ENCODE assay signal across 8 cellular contexts in genomic region chr20:12677925-12678324, GRCh38.
"Had no signal": no experiment of that assay in that cellular context is flagged by ENCODE, and none has a peak within 500 bp of the region (broad histone marks: within the 10 kb centered on the region; RNA-seq: fewer than 3 reads in every experiment).

No MANE protein-coding gene starts in this region.

- H3K9ac ChIP-seq: KMS-11 had no signal

- FAIRE-seq: HTR-8/SVneo had no signal

- H3K27ac ChIP-seq: HL-60, KMS-11 had no signal

- DNase-seq: IMR-90, Karpas-422, KBM-7, KG1 had no signal

- H3K4me2 ChIP-seq: KMS-11 had no signal

- H3K36me3 Mint-ChIP-seq: IgD-negative memory B cell had no signal

- H3K4me1 Mint-ChIP-seq: IgD-negative memory B cell had no signal

- H3K27me3 Mint-ChIP-seq: IgD-negative memory B cell had no signal

- H3K27ac Mint-ChIP-seq: IgD-negative memory B cell had no signal
